Comparison of ENCODE assay signal across 1 cellular context in genomic region chr16:80063028-80063767, GRCh38.
TF ChIP-seq lines count a peak whose summit lies in the region.

No MANE protein-coding gene starts in this region.

TF ChIP-seq in IMR-90, 13 proteins besides CTCF, POLR2A, EP300 and RAD21 (continued from another document):
- no peak for TF ChIP-seq SMC3 (IDR thresholded peaks at IDR 0.05; ENCODE audit: low read depth, low read length)
TF ChIP-seq in IMR-90: peak in this region for 0.
